In the genomic region with DNA sequence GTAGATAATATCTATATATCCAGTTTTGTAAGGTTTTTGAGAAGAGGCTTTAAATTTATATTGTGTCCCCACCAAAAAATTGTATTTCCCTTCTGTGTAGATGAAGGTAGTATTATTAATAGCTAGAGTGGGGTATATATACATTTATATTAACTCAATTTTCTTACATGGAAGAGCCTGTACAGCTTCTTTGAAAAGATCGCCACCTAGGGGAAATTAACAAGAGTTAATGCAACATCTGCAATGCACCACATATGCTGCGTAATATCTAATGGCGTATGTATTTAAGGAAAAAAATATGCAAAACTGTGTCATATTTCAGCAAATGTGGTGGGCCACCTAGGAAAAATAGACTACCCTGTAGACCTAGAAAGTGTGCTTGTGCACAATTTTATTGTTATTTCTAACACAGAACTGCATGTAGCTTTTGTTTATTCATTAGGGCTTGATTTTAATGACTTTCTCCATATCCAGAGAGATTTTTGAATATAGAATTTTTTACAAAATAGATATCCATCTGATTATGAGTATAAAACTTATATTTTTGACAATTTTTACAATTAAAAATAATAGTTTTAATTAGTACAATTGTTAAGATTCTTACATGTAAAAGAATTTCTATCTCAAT, we compare ENCODE assay signal across 9 cellular contexts. TPM values are rescaled to one million over a fixed set of nuclear protein-coding genes. Genes with fewer than 3 reads are reported as not detected.
DNase-seq lines count a peak whose midpoint lies in the region; ATAC-seq and TF ChIP-seq lines count a peak whose summit lies in the region.
"Had no signal": no experiment of that assay in that cellular context is flagged by ENCODE, and none has a peak within 500 bp of the region (broad histone marks: within the 10 kb centered on the region; RNA-seq: fewer than 3 reads in every experiment).

No MANE protein-coding gene starts in this region.

- H3K36me3 Mint-ChIP-seq in nephron progenitor cell (ENCODE audit: low read depth) = no peaks in the 10 kb centered on the region
- H3K36me3 Mint-ChIP-seq in activated CD4-positive, alpha-beta T cell treated with anti-CD3 and anti-CD28 coated beads, Interleukin-2, amount 10 ng/mL, durations not matched to agents 24 days and 14 days (ENCODE audit: low read depth) = no peaks in the 10 kb centered on the region

- H3K27ac Mint-ChIP-seq in nephron progenitor cell = no peak overlapping the region
- H3K27ac Mint-ChIP-seq in activated CD4-positive, alpha-beta T cell treated with anti-CD3 and anti-CD28 coated beads, Interleukin-2, amount 10 ng/mL, durations not matched to agents 24 days and 14 days = no peak overlapping the region

- H3K27me3 Mint-ChIP-seq in nephron progenitor cell (ENCODE audit: low read depth, poor library complexity) = peaks cover 3% of the 10 kb centered on the region
- H3K27me3 Mint-ChIP-seq in activated CD4-positive, alpha-beta T cell treated with anti-CD3 and anti-CD28 coated beads, Interleukin-2, amount 10 ng/mL, durations not matched to agents 24 days and 14 days = peaks cover 3% of the 10 kb centered on the region

- peaks cover 1% of the 10 kb centered on the region for H3K9me3 Mint-ChIP-seq in nephron progenitor cell
- H3K9me3 Mint-ChIP-seq in activated CD4-positive, alpha-beta T cell treated with anti-CD3 and anti-CD28 coated beads, Interleukin-2, amount 10 ng/mL, durations not matched to agents 24 days and 14 days = no peaks in the 10 kb centered on the region

- peak; percentile 72 for DNase-seq in AG10803 (ENCODE audit: low read depth)
- DNase-seq in NCI-H524 (lab: John Stamatoyannopoulos, UW) = peak; percentile 40 to 75
- peak; percentile 19 for DNase-seq in cerebellar cortex (ENCODE audit: low spot score)
- no peak for DNase-seq in nephron progenitor cell
- DNase-seq in OCI-M2 (lab: John Stamatoyannopoulos, UW; ENCODE audit: unreplicated experiment) = no peak
- no peak for DNase-seq in activated CD4-positive, alpha-beta T cell treated with anti-CD3 and anti-CD28 coated beads, Interleukin-2, amount 10 ng/mL, durations not matched to agents 24 days and 14 days
- DNase-seq: left cardiac atrium had no signal

- no peak overlapping the region for H3K4me3 ChIP-seq in AG10803 (ENCODE audit: low read length)

- H3K4me1 Mint-ChIP-seq in nephron progenitor cell = peaks cover 1% of the 10 kb centered on the region
- H3K4me1 Mint-ChIP-seq in activated CD4-positive, alpha-beta T cell treated with anti-CD3 and anti-CD28 coated beads, Interleukin-2, amount 10 ng/mL, durations not matched to agents 24 days and 14 days = no peaks in the 10 kb centered on the region

- intact Hi-C loops in activated CD4-positive, alpha-beta T cell treated with anti-CD3 and anti-CD28 coated beads, Interleukin-2, amount 10 ng/mL, durations not matched to agents 24 days and 14 days (cut with micrococcal nuclease) = no loop called here

- no peak overlapping the region for H3K4me3 Mint-ChIP-seq in nephron progenitor cell
- H3K4me3 Mint-ChIP-seq in activated CD4-positive, alpha-beta T cell treated with anti-CD3 and anti-CD28 coated beads, Interleukin-2, amount 10 ng/mL, durations not matched to agents 24 days and 14 days = no peak overlapping the region

- ATAC-seq in GM18519 (IDR thresholded peaks at IDR 0.05; ENCODE audit: low FRiP score, unreplicated experiment) (peak; percentile 66), HG03135 (IDR thresholded peaks at IDR 0.05; ENCODE audit: unreplicated experiment) (peak; percentile 84)

- TF ChIP-seq CTCF in AG10803 (conservative IDR thresholded peaks at IDR 0.05; ENCODE audit: low read length) (peak; percentile 77), nephron progenitor cell (IDR thresholded peaks at IDR 0.05) (peak; percentile 68)

RNA-seq across cellular contexts. Expression of a gene that starts 14.0 kb away (rescaled TPM):
- not detected in 2 replicates for total RNA-seq in activated CD4-positive, alpha-beta T cell treated with anti-CD3 and anti-CD28 coated beads, Interleukin-2, amount 10 ng/mL, durations not matched to agents 24 days and 14 days
- total RNA-seq: left cardiac atrium had no signal

Comparison
In these comparisons a context has a peak if more than half of its experiments do, and no peak if none do; other contexts are left out.
1. DNase-seq: peak in AG10803 (single experiment), NCI-H524 (2 of 2) and cerebellar cortex (single experiment); none in nephron progenitor cell (single experiment), OCI-M2 (single experiment) and activated CD4-positive, alpha-beta T cell treated with anti-CD3 and anti-CD28 coated beads, Interleukin-2, amount 10 ng/mL, durations not matched to agents 24 days and 14 days (single experiment).